In genomic region chr3:48716508-48716981, GRCh38 we compare ENCODE assay signal across 8 cellular contexts.
DNase-seq lines count a peak whose midpoint lies in the region; ATAC-seq lines count a peak whose summit lies in the region.

No MANE protein-coding gene starts in this region.

- peak overlapping the region; percentile 93 for H3K27ac Mint-ChIP-seq in activated naive CD8-positive, alpha-beta T cell

- H3K27me3 ChIP-seq in iPS-20b (ENCODE audit: insufficient read depth, low read length) = peaks cover 6% of the 10 kb centered on the region; the same call in 1 of the 2 replicates

- H3K9ac ChIP-seq in iPS-20b (ENCODE audit: low read depth, low read length) = peak overlapping the region; percentile 99

- no peaks in the 10 kb centered on the region for H3K27me3 Mint-ChIP-seq in activated naive CD8-positive, alpha-beta T cell

- peaks cover 40% of the 10 kb centered on the region for H3K4me1 Mint-ChIP-seq in activated naive CD8-positive, alpha-beta T cell (ENCODE audit: low read depth)

- peak; percentile 7 for DNase-seq in DMS79 treated with DMSO at 0.1 percent for 48 hours (lab: John Stamatoyannopoulos, UW)
- DNase-seq in NCI-H748 (lab: John Stamatoyannopoulos, UW; ENCODE audit: unreplicated experiment) = peak; percentile 54
- peak; percentile 19 to 43 for DNase-seq in stimulated activated CD4-positive, alpha-beta T cell treated with anti-CD3 and anti-CD28 coated beads, Interleukin-2, amount 100 ng/mL, for 24 hours
- DNase-seq in HuH-7.5 (ENCODE audit: low spot score) = no peak

- H3K36me3 ChIP-seq in iPS-20b (ENCODE audit: insufficient read depth, low read depth, low read length) = peaks cover 35% of the 10 kb centered on the region

- no peaks in the 10 kb centered on the region for H3K9me3 Mint-ChIP-seq in activated naive CD8-positive, alpha-beta T cell (ENCODE audit: low read depth)

- ATAC-seq in GM19351 (IDR thresholded peaks at IDR 0.05; ENCODE audit: unreplicated experiment) (no peak), HG02759 (IDR thresholded peaks at IDR 0.05; ENCODE audit: unreplicated experiment) (no peak)

- H3K4me1 ChIP-seq in iPS-20b (ENCODE audit: insufficient read depth, low read length) = peaks cover 10% of the 10 kb centered on the region

- peaks cover 2% of the 10 kb centered on the region for H3K36me3 Mint-ChIP-seq in activated naive CD8-positive, alpha-beta T cell

- no peaks in the 10 kb centered on the region for H3K9me3 ChIP-seq in iPS-20b (ENCODE audit: insufficient read depth, low read depth, low read length)

- H3K27ac ChIP-seq in iPS-20b (ENCODE audit: low read length) = peak overlapping the region; percentile 94

- H3K4me3 Mint-ChIP-seq in activated naive CD8-positive, alpha-beta T cell = peak overlapping the region; percentile 98

- peak overlapping the region; percentile 92 for H3K4me3 ChIP-seq in iPS-20b (ENCODE audit: low read length)
